ENCODE assay signal across 15 cellular contexts in the genomic region with DNA sequence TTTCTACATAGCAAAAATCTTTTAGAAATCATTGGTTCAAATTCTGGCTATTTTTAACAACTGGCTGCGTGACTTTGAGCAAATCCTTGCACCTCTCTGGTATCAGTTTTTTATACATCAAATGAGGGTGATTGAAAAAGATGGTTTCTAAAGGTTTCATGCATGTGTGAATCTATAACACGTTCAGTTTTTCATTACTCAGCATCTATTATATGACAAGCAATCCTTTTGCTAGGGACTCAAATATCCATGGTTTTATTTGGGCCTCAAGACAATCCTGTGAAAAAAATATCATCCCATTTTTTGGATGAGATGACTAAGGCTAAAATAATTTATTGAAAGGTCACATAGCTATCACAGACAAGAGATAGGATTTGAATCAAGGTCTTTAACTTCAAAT. TPM values are rescaled to one million over a fixed set of nuclear protein-coding genes. Genes with fewer than 3 reads are reported as not detected.
A peak's percentile ranks its signal among the peaks of the same experiment; 100 is the strongest.
DNase-seq lines count a peak whose midpoint lies in the region; ATAC-seq and TF ChIP-seq lines count a peak whose summit lies in the region.
"Had no signal": no experiment of that assay in that cellular context is flagged by ENCODE, and none has a peak within 500 bp of the region (broad histone marks: within the 10 kb centered on the region; RNA-seq: fewer than 3 reads in every experiment).

No MANE protein-coding gene starts in this region.

- ATAC-seq in heart left ventricle (no peak), Right ventricle myocardium superior (ENCODE audit: poor library complexity) (no peak), gastroesophageal sphincter (no peak), aorta (ENCODE audit: low FRiP score) (no peak), HG03432 (IDR thresholded peaks at IDR 0.05; ENCODE audit: unreplicated experiment) (no peak), HG02610 (IDR thresholded peaks at IDR 0.05; ENCODE audit: unreplicated experiment) (no peak)

- H3K4me2 ChIP-seq in osteoblast (ENCODE audit: insufficient read depth, low read length) = peak overlapping the region; percentile 61

- TF ChIP-seq POLR2A in heart left ventricle (IDR thresholded peaks at IDR 0.05) (no peak), gastroesophageal sphincter (IDR thresholded peaks at IDR 0.05) (no peak)

- H3K9me3 ChIP-seq in heart left ventricle (no peaks in the 10 kb centered on the region), gastroesophageal sphincter (no peaks in the 10 kb centered on the region), osteoblast (ENCODE audit: low read depth, low read length) (no peaks in the 10 kb centered on the region), aorta (ENCODE audit: control insufficient read depth, low read length) (no peaks in the 10 kb centered on the region)

- 19 to 32% (median 25%) methylated on average over 2 of the region's 2 CpGs for WGBS in heart left ventricle, 4 donors
- WGBS in gastroesophageal sphincter (ENCODE audit: low coverage in 1 of 2), 2 donors = 12 to 13% methylated on average over 2 of the region's 2 CpGs
- WGBS in aorta, 2 donors = 1 to 13% methylated on average over 2 of the region's 2 CpGs

- H3K27ac ChIP-seq in heart left ventricle (peak overlapping the region in 2 of 12 donors; percentile 44 to 59), gastroesophageal sphincter (peak overlapping the region; percentile 23 to 74 (median 54)), osteoblast (ENCODE audit: low read depth, low read length) (peak overlapping the region; percentile 15), aorta (ENCODE audit: low read depth in 1 of 2, low read length in 2 of 2) (no peak overlapping the region)
- H3K27ac ChIP-seq: parathyroid adenoma had no signal

- H3K79me2 ChIP-seq in osteoblast (ENCODE audit: insufficient read depth, low read length) = no peaks in the 10 kb centered on the region
- H3K79me2 ChIP-seq: parathyroid adenoma had no signal

- no peaks in the 10 kb centered on the region for H4K20me1 ChIP-seq in osteoblast (ENCODE audit: insufficient read depth, low read length)

- intact Hi-C loops in heart left ventricle (cut with DNase I) = no loop called here
- intact Hi-C loops in Right ventricle myocardium superior (cut with DNase I) = no loop called here
- intact Hi-C loops in aorta (cut with DNase I) = no loop called here

- H3K36me3 ChIP-seq in heart left ventricle = no peaks in the 10 kb centered on the region
- no peaks in the 10 kb centered on the region for H3K36me3 ChIP-seq in gastroesophageal sphincter
- no peaks in the 10 kb centered on the region for H3K36me3 ChIP-seq in osteoblast (ENCODE audit: insufficient read depth, low read length)
- no peaks in the 10 kb centered on the region for H3K36me3 ChIP-seq in aorta (ENCODE audit: control insufficient read depth in 1 of 2, insufficient read depth in 2 of 2, low read length in 1 of 2)

- no peak for TF ChIP-seq EP300 in gastroesophageal sphincter (IDR thresholded peaks at IDR 0.05)

- H3K27me3 ChIP-seq in heart left ventricle = peaks cover 0 to 30% (median 0%) of the 10 kb centered on the region in 9 donors
- no peaks in the 10 kb centered on the region for H3K27me3 ChIP-seq in gastroesophageal sphincter
- H3K27me3 ChIP-seq in osteoblast (ENCODE audit: insufficient read depth, low read length) = no peaks in the 10 kb centered on the region
- no peaks in the 10 kb centered on the region for H3K27me3 ChIP-seq in aorta (ENCODE audit: control insufficient read depth in 1 of 2, insufficient read depth in 2 of 2, low read length in 1 of 2)

- H3K4me1 ChIP-seq in heart left ventricle (peaks cover 0 to 7% (median 0%) of the 10 kb centered on the region in 12 donors), gastroesophageal sphincter (peaks cover 0 to 11% (median 0%) of the 10 kb centered on the region in 3 donors), osteoblast (ENCODE audit: insufficient read depth, low read length) (peaks cover 4% of the 10 kb centered on the region), aorta (ENCODE audit: control insufficient read depth in 1 of 2, insufficient read depth in 2 of 2, low read length in 2 of 2) (no peaks in the 10 kb centered on the region)
- H3K4me1 ChIP-seq: parathyroid adenoma had no signal

- no peak for DNase-seq in heart left ventricle
- no peak for DNase-seq in Right ventricle myocardium superior
- no peak for DNase-seq in osteoblast (ENCODE audit: insufficient read length, low spot score, missing footprints)
- no peak for DNase-seq in aorta
- DNase-seq in GM19238 (ENCODE audit: insufficient read length, low spot score) = no peak
- DNase-seq: dermis blood vessel endothelial cell; DMS153; NCI-H2081; SHP77; stimulated activated CD4-positive, alpha-beta T cell treated with anti-CD3 and anti-CD28 coated beads, Interleukin-4, amount 100 ng/mL, for 24 hours had no signal

- H2AFZ ChIP-seq in osteoblast (ENCODE audit: low read length) = no peak overlapping the region
- H2AFZ ChIP-seq: parathyroid adenoma had no signal

- TF ChIP-seq CTCF in heart left ventricle (IDR thresholded peaks at IDR 0.05) (no peak), gastroesophageal sphincter (IDR thresholded peaks at IDR 0.05) (no peak), osteoblast (IDR thresholded peaks at IDR 0.05; ENCODE audit: extremely low read depth, low read depth, low read length) (no peak)

- H3K4me3 ChIP-seq in heart left ventricle = peak overlapping the region in 9 of 12 donors; percentile 27 to 61 (median 47)
- H3K4me3 ChIP-seq in gastroesophageal sphincter = peak overlapping the region; percentile 51 to 59
- peak overlapping the region; percentile 66 for H3K4me3 ChIP-seq in osteoblast (ENCODE audit: insufficient read depth, low read length)
- peak overlapping the region; percentile 52 to 95 for H3K4me3 ChIP-seq in aorta (ENCODE audit: low read length in 2 of 2)

RNA-seq across cellular contexts. Expression of a gene that starts 0.9 kb away (rescaled TPM):
- 10 to 100 TPM in 8 of 9 donors, 1 to 10 TPM in 1; 7.8 to 49.8 (median 20.3) TPM for total RNA-seq in heart left ventricle
- 1 to 10 TPM; 2.4 to 9.9 TPM for polyA plus RNA-seq in heart left ventricle
- 8.8 TPM for total RNA-seq in Right ventricle myocardium superior
- 100 to 1,000 TPM in 1 of 4 donors, 10 to 100 TPM in 3; 60.5 to 110 (median 79.3) TPM for total RNA-seq in gastroesophageal sphincter
- 63.0 and 64.5 TPM in 2 replicates for total RNA-seq in osteoblast
- total RNA-seq in aorta = 10 to 100 TPM; 58.2 to 67.8 TPM
- polyA plus RNA-seq in aorta = 10 to 100 TPM; 21.0 to 46.9 TPM
- total RNA-seq: A172 had no signal

Comparison
In these comparisons a context has a peak if more than half of its experiments do, and no peak if none do; other contexts are left out.
1. H3K27ac ChIP-seq: peak in gastroesophageal sphincter (4 of 4) and osteoblast (single experiment); none in aorta (0 of 2).
2. Peak in every context shown above with its lines, with median percentiles within 50 percentile points of each other: H3K4me3 ChIP-seq.